ENCODE assay signal across 21 cellular contexts in the genomic region with DNA sequence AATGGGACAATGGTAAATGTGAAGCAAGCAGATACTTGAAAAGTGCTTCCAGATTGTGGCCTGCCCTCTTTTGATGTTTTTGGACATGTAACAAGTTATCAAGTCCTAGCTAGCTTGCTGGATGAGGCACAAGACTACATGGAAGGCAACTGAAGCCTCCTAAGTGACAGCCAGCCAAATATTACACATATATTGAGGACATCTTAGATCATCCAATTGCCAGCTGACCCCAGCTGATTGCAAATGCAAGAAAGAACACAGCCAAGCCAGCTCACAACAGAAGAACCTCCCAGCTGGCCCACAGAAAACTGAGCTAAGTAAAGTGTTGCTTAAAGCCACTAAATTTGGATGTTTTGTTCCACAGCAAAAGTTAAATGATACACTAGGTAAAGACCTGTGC.
DNase-seq lines count a peak whose midpoint lies in the region; ATAC-seq and TF ChIP-seq lines count a peak whose summit lies in the region.
"Had no signal": no experiment of that assay in that cellular context is flagged by ENCODE, and none has a peak within 500 bp of the region (broad histone marks: within the 10 kb centered on the region; RNA-seq: fewer than 3 reads in every experiment).

No MANE protein-coding gene starts in this region.

- H3K79me1 ChIP-seq in IMR-90 (ENCODE audit: low read depth in 1 of 2, low read length in 2 of 2) (peaks cover 50 to 64% of the 10 kb centered on the region in 2 experiments), mesenchymal stem cell (replicated peaks; ENCODE audit: low read length, poor library complexity, severe bottlenecking) (peaks cover 23% of the 10 kb centered on the region)

- H3K14ac ChIP-seq in IMR-90 (replicated peaks; ENCODE audit: low read depth, low read length) = no peak overlapping the region
- H3K14ac ChIP-seq in mesenchymal stem cell (ENCODE audit: low read length in 2 of 2) = no peak overlapping the region

- H2AFZ ChIP-seq in IMR-90 (replicated peaks; ENCODE audit: low read length, poor library complexity) (no peak overlapping the region), mesenchymal stem cell (ENCODE audit: low read depth, low read length) (no peak overlapping the region)

- H2BK5ac ChIP-seq in IMR-90 (ENCODE audit: low read depth, low read length, poor library complexity, severe bottlenecking) = no peak overlapping the region
- H2BK5ac ChIP-seq in mesenchymal stem cell (ENCODE audit: low read depth, low read length, poor library complexity, severe bottlenecking) = no peak overlapping the region

- intact Hi-C loops in IMR-90 (cut with micrococcal nuclease) = no loop called here

- BruUV-seq in IMR-90 (replicated peaks; lab: Mats Ljungman, UMichigan) = no TSS peak

- peak overlapping the region; percentile 9; the same call in 1 of the 2 replicates for H3K18ac ChIP-seq in IMR-90 (ENCODE audit: low read depth, low read length)
- H3K18ac ChIP-seq in mesenchymal stem cell (ENCODE audit: low read depth in 1 of 2, low read length in 2 of 2) = no peak overlapping the region

- peaks cover 3% of the 10 kb centered on the region; the same call in 1 of the 2 replicates for H3K9me1 ChIP-seq in IMR-90 (ENCODE audit: insufficient read depth, low read length)

- no peak overlapping the region for H2BK20ac ChIP-seq in IMR-90 (ENCODE audit: low read depth, low read length)

- no peak for TF ChIP-seq CTCF in AG10803 (conservative IDR thresholded peaks at IDR 0.05; ENCODE audit: low read length)
- TF ChIP-seq CTCF in IMR-90 (conservative IDR thresholded peaks at IDR 0.05; ENCODE audit: low read depth, low read length) = no peak
- no peak for TF ChIP-seq CTCF in fibroblast of the aortic adventitia (IDR thresholded peaks at IDR 0.05; ENCODE audit: insufficient read depth, low read length)

- no peak overlapping the region for H2BK12ac ChIP-seq in mesenchymal stem cell (ENCODE audit: low read length in 2 of 2)

- H3K4me1 ChIP-seq in IMR-90 (ENCODE audit: control insufficient read depth, insufficient read depth, low read length) = peaks cover 2% of the 10 kb centered on the region; the same call in 1 of the 2 replicates
- peaks cover 3% of the 10 kb centered on the region for H3K4me1 ChIP-seq in mesenchymal stem cell (ENCODE audit: control insufficient read depth, insufficient read depth, low read depth, low read length)
- H3K4me1 ChIP-seq: Peyer's patch had no signal

- H4K8ac ChIP-seq in IMR-90 (ENCODE audit: low read depth in 2 of 2, low read length in 2 of 2) (no peak overlapping the region), mesenchymal stem cell (ENCODE audit: low read length) (no peak overlapping the region)

- TF ChIP-seq POLR2A in IMR-90 (IDR thresholded peaks at IDR 0.05; ENCODE audit: low read depth, low read length) = no peak

- H3K9me3 ChIP-seq in IMR-90 (ENCODE audit: control insufficient read depth, insufficient read depth, low read length) (no peaks in the 10 kb centered on the region), mesenchymal stem cell (ENCODE audit: control insufficient read depth, low read length) (peaks cover 4% of the 10 kb centered on the region)
- H3K9me3 ChIP-seq: A549, MG63, Peyer's patch, SK-N-SH had no signal

- no peak for ATAC-seq in IMR-90 (ENCODE audit: low read depth)
- ATAC-seq: A549 had no signal

- no peak for TF ChIP-seq RAD21 in IMR-90 (IDR thresholded peaks at IDR 0.05; ENCODE audit: low read length)

- DNase-seq in AG10803 (ENCODE audit: low read depth) (peak; percentile 45), IMR-90 (no peak), fibroblast of the aortic adventitia (ENCODE audit: low read depth) (peak; percentile 71), mesenchymal stem cell (no peak), NCI-H1694 (lab: John Stamatoyannopoulos, UW) (no peak)
- no peak for DNase-seq in effector CD8-positive, alpha-beta T cell (lab: John Stamatoyannopoulos, UW)
- DNase-seq in NK-92 treated with Interleukin-12 subunit alpha and Interleukin-12 subunit beta, amount 100 ng/mL, for 24 hours (lab: John Stamatoyannopoulos, UW) = no peak
- DNase-seq: C1 segment of cervical spinal cord; CD4-positive, alpha-beta memory T cell; COR-L47; HCEC 1CT; KG1; MG63; NCI-H1105 treated with DMSO at 0.1 percent for 48 hours; NCI-H2029 treated with DMSO at 0.1 percent for 48 hours; NCI-H2227 treated with DMSO at 0.1 percent for 48 hours; NCI-H69; OCI-M1; Peyer's patch; SK-N-SH had no signal

- H3K56ac ChIP-seq in IMR-90 (ENCODE audit: extremely low read depth, insufficient read depth, low read length) = no peak overlapping the region

- in situ Hi-C loops in IMR-90 (cut with MboI; ENCODE audit: low sequenced_read_pairs) = no loop called here

- H2BK120ac ChIP-seq in IMR-90 (ENCODE audit: low read depth, low read length) (no peak overlapping the region), mesenchymal stem cell (ENCODE audit: low read depth, low read length) (no peak overlapping the region)

- H3K4ac ChIP-seq in IMR-90 (ENCODE audit: low read depth, low read length) (no peak overlapping the region), mesenchymal stem cell (ENCODE audit: low read depth in 1 of 2, low read length in 2 of 2) (no peak overlapping the region)

- peaks cover 9% of the 10 kb centered on the region for H3K36me3 ChIP-seq in IMR-90 (ENCODE audit: control insufficient read depth, insufficient read depth, low read length)
- peaks cover 3 to 82% of the 10 kb centered on the region in 2 experiments for H3K36me3 ChIP-seq in mesenchymal stem cell (ENCODE audit: control insufficient read depth in 1 of 2, insufficient read depth in 2 of 2, low read depth in 1 of 2, low read length in 2 of 2)
- H3K36me3 ChIP-seq: Peyer's patch had no signal

- POLR2A ChIA-PET in IMR-90 (lab: Charles Lee; ENCODE audit: unreplicated experiment) = no interaction called here

- H2BK15ac ChIP-seq in IMR-90 (ENCODE audit: low read depth, low read length) (no peak overlapping the region), mesenchymal stem cell (ENCODE audit: low read depth, poor library complexity, severe bottlenecking) (no peak overlapping the region)

- no peaks in the 10 kb centered on the region for H4K20me1 ChIP-seq in IMR-90 (ENCODE audit: insufficient read depth, low read length)

- H3K27me3 ChIP-seq in IMR-90 (ENCODE audit: control insufficient read depth, insufficient read depth, low read length) (no peaks in the 10 kb centered on the region), mesenchymal stem cell (ENCODE audit: control insufficient read depth in 1 of 2, insufficient read depth in 1 of 2, low read length in 2 of 2) (no peaks in the 10 kb centered on the region)
- H3K27me3 ChIP-seq: MG63, Peyer's patch had no signal

- H3K27ac ChIP-seq in IMR-90 (ENCODE audit: insufficient read depth, low read length) (no peak overlapping the region), mesenchymal stem cell (ENCODE audit: low read length, poor library complexity, severe bottlenecking) (no peak overlapping the region)
- H3K27ac ChIP-seq: A549, Peyer's patch had no signal

- no peak overlapping the region for H2AK5ac ChIP-seq in IMR-90 (ENCODE audit: low read depth, low read length)
- peak overlapping the region; percentile 53 for H2AK5ac ChIP-seq in mesenchymal stem cell (ENCODE audit: low read length, severe bottlenecking)

- H3K4me2 ChIP-seq in IMR-90 (ENCODE audit: low read depth, low read length) (no peak overlapping the region), mesenchymal stem cell (ENCODE audit: low read length, poor library complexity, severe bottlenecking) (no peak overlapping the region)
- H3K4me2 ChIP-seq: A549, SK-N-SH had no signal

- H4K91ac ChIP-seq in IMR-90 (ENCODE audit: insufficient read depth, low read depth, low read length) (no peak overlapping the region), mesenchymal stem cell (ENCODE audit: low read length) (no peak overlapping the region)

- H3K4me3 ChIP-seq in AG10803 (ENCODE audit: low read length) = no peak overlapping the region
- no peak overlapping the region for H3K4me3 ChIP-seq in IMR-90 (ENCODE audit: insufficient read depth, low read depth, low read length)
- H3K4me3 ChIP-seq in fibroblast of the aortic adventitia (ENCODE audit: low read depth, low read length) = no peak overlapping the region
- H3K4me3 ChIP-seq in mesenchymal stem cell (ENCODE audit: insufficient read depth in 1 of 2, low read depth in 1 of 2, low read length in 2 of 2) = no peak overlapping the region
- H3K4me3 ChIP-seq: A549, MG63, Peyer's patch had no signal

- H3K9ac ChIP-seq in IMR-90 (ENCODE audit: low read depth, low read length) (no peak overlapping the region), mesenchymal stem cell (ENCODE audit: low read length) (no peak overlapping the region)
- H3K9ac ChIP-seq: SK-N-SH had no signal

- H3K23ac ChIP-seq in IMR-90 (ENCODE audit: low read depth, low read length) = no peak overlapping the region
- H3K23ac ChIP-seq in mesenchymal stem cell (ENCODE audit: low read length in 2 of 2) = no peak overlapping the region

- H4K5ac ChIP-seq in IMR-90 (ENCODE audit: low read depth, low read length) = peak overlapping the region; percentile 30; the same call in 1 of the 2 replicates

- CTCF ChIA-PET in IMR-90 (lab: Yijun Ruan, JAX) = interaction anchor here (1.0 to 1.1 kb wide), 2 partner anchors 10 to 37 kb away, joined by 3 to 5 read pairs; no protein-coding TSS in a partner anchor

- no peak overlapping the region for H2AK9ac ChIP-seq in IMR-90 (replicated peaks; ENCODE audit: low read depth, low read length, poor library complexity)

- dilution Hi-C loops in IMR-90 (cut with HindIII; ENCODE audit: low sequenced_read_pairs, unreplicated experiment) = no loop called here

TF ChIP-seq in IMR-90, 13 proteins besides CTCF, POLR2A, EP300 and RAD21 (continues in another document):
- TF ChIP-seq SMC3 (IDR thresholded peaks at IDR 0.05; ENCODE audit: low read depth, low read length) = no peak
- no peak for TF ChIP-seq FOS (IDR thresholded peaks at IDR 0.05; ENCODE audit: low read depth, low read length)
- no peak for TF ChIP-seq BHLHE40 (IDR thresholded peaks at IDR 0.05; ENCODE audit: low read depth, low read length)
- no peak for TF ChIP-seq MXI1 (IDR thresholded peaks at IDR 0.05; ENCODE audit: borderline replicate concordance, low read depth, low read length)
- TF ChIP-seq RCOR1 (IDR thresholded peaks at IDR 0.05; ENCODE audit: insufficient replicate concordance, low read length) = no peak
- TF ChIP-seq, protein P1, sequence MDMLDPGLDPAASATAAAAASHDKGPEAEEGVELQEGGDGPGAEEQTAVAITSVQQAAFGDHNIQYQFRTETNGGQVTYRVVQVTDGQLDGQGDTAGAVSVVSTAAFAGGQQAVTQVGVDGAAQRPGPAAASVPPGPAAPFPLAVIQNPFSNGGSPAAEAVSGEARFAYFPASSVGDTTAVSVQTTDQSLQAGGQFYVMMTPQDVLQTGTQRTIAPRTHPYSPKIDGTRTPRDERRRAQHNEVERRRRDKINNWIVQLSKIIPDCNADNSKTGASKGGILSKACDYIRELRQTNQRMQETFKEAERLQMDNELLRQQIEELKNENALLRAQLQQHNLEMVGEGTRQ (IDR thresholded peaks at IDR 0.05; ENCODE audit: low read depth, low read length) = no peak
- no peak for TF ChIP-seq MAFK (IDR thresholded peaks at IDR 0.05; ENCODE audit: low read depth, low read length)

Comparison
In these comparisons a context has a peak if more than half of its experiments do, and no peak if none do; other contexts are left out.
1. DNase-seq: peak in AG10803 (single experiment) and fibroblast of the aortic adventitia (single experiment); none in IMR-90 (single experiment), mesenchymal stem cell (single experiment), effector CD8-positive, alpha-beta T cell (single experiment), NCI-H1694 (single experiment) and NK-92 treated with Interleukin-12 subunit alpha and Interleukin-12 subunit beta, amount 100 ng/mL, for 24 hours (single experiment).